ENCODE assay signal across 8 cellular contexts in genomic region chr1:15847893-15848142, GRCh38. TPM values are rescaled to one million over a fixed set of nuclear protein-coding genes. Genes with fewer than 3 reads are reported as not detected.
A peak's percentile ranks its signal among the peaks of the same experiment; 100 is the strongest.
DNase-seq lines count a peak whose midpoint lies in the region; TF ChIP-seq lines count a peak whose summit lies in the region.

No MANE protein-coding gene starts in this region.

- 0% methylated on average over 34 of the region's 34 CpGs for WGBS in ectodermal cell, 2 experiments

- no peak overlapping the region for H2AFZ ChIP-seq in neural progenitor cell (replicated peaks)

- peak overlapping the region; percentile 78 for H3K4me3 ChIP-seq in MG63
- peak overlapping the region; percentile 72 for H3K4me3 ChIP-seq in ectodermal cell (ENCODE audit: insufficient read depth, low read depth, low read length)
- H3K4me3 ChIP-seq in neural progenitor cell, result peak overlapping the region; percentile 84

- H3K36me3 ChIP-seq in MG63 (no peaks in the 10 kb centered on the region), ectodermal cell (ENCODE audit: control insufficient read depth, insufficient read depth, low read length) (no peaks in the 10 kb centered on the region), neural progenitor cell (no peaks in the 10 kb centered on the region)

- intact Hi-C loops in CD14-positive monocyte (cut with micrococcal nuclease), result loop anchor here (1.0 to 5.0 kb wide), 3 partner anchors 13 to 34 kb away; no protein-coding TSS in a partner anchor

- H3K36me3 Mint-ChIP-seq in CD14-positive monocyte (peaks cover 0 to 4% of the 10 kb centered on the region in 2 donors), neural progenitor cell (no peaks in the 10 kb centered on the region)

- peaks cover 15% of the 10 kb centered on the region for H4K20me1 ChIP-seq in neural progenitor cell (ENCODE audit: low read depth)

- H3K27ac ChIP-seq in ectodermal cell (ENCODE audit: insufficient read depth, low read depth, low read length, poor library complexity, severe bottlenecking) (peak overlapping the region; percentile 47), neural progenitor cell (peak overlapping the region; percentile 90)

- H3K27me3 Mint-ChIP-seq in CD14-positive monocyte (ENCODE audit: low read depth in 3 of 3) (no peaks in the 10 kb centered on the region), neural progenitor cell (ENCODE audit: insufficient read depth, low read depth) (peaks cover 9% of the 10 kb centered on the region)

- H3K4me1 Mint-ChIP-seq in CD14-positive monocyte, result peaks cover 48% of the 10 kb centered on the region
- H3K4me1 Mint-ChIP-seq in neural progenitor cell, result peaks cover 59% of the 10 kb centered on the region

- TF ChIP-seq CTCF in CD14-positive monocyte (IDR thresholded peaks at IDR 0.05), result no peak
- TF ChIP-seq CTCF in neural progenitor cell (IDR thresholded peaks at IDR 0.05), result no peak

- H3K27ac Mint-ChIP-seq in CD14-positive monocyte, result peak overlapping the region; percentile 83 to 90 (median 88)
- no peak overlapping the region for H3K27ac Mint-ChIP-seq in neural progenitor cell

- H3K4me3 Mint-ChIP-seq in CD14-positive monocyte, result peak overlapping the region; percentile 85 to 92
- H3K4me3 Mint-ChIP-seq in neural progenitor cell, result peak overlapping the region; percentile 82

- H3K9ac ChIP-seq in neural progenitor cell, result no peak overlapping the region

- H3K9me3 Mint-ChIP-seq in CD14-positive monocyte (peaks cover 0 to 1% (median 0%) of the 10 kb centered on the region in 7 donors), neural progenitor cell (no peaks in the 10 kb centered on the region)

- H3K79me2 ChIP-seq in neural progenitor cell (ENCODE audit: low read depth), result peaks cover 68% of the 10 kb centered on the region

- H3K27me3 ChIP-seq in MG63 (no peaks in the 10 kb centered on the region), ectodermal cell (ENCODE audit: control insufficient read depth, insufficient read depth, low read length, poor library complexity, severe bottlenecking) (no peaks in the 10 kb centered on the region), neural progenitor cell (no peaks in the 10 kb centered on the region)

- peaks cover 69% of the 10 kb centered on the region for H3F3A ChIP-seq in neural progenitor cell (ENCODE audit: low read depth)

- H3K9me3 ChIP-seq in MG63 (no peaks in the 10 kb centered on the region), ectodermal cell (ENCODE audit: control insufficient read depth, low read length) (no peaks in the 10 kb centered on the region), neural progenitor cell (ENCODE audit: low read depth) (no peaks in the 10 kb centered on the region)

- H3K4me2 ChIP-seq in neural progenitor cell, result peak overlapping the region; percentile 82

- DNase-seq in CD14-positive monocyte (ENCODE audit: low spot score) (no peak), MG63 (no peak), neural progenitor cell (ENCODE audit: low spot score) (no peak), AG08396 (ENCODE audit: low spot score) (no peak), SKM-1 treated with dmso at 0.1 percent for 144 hours (lab: John Stamatoyannopoulos, UW; ENCODE audit: unreplicated experiment) (no peak), GF-D8 (lab: John Stamatoyannopoulos, UW) (no peak), NCI-H1417 (lab: John Stamatoyannopoulos, UW) (no peak)

- peaks cover 13% of the 10 kb centered on the region for H3K4me1 ChIP-seq in ectodermal cell (ENCODE audit: control insufficient read depth, insufficient read depth, low read length)
- H3K4me1 ChIP-seq in neural progenitor cell, result peaks cover 30% of the 10 kb centered on the region

RNA-seq across cellular contexts. Expression of gene SPEN, which starts 0.3 kb away (rescaled TPM):
- polyA plus RNA-seq in CD14-positive monocyte, result 1 to 10 TPM; 3.1 to 6.1 TPM
- 3.3 and 4.8 TPM in 2 replicates for total RNA-seq in MG63 (2014; rRNA removed; shearing (Covaris generic); ENCODE audit: low replicate concordance)
- polyA plus RNA-seq in ectodermal cell (2013, experiment 1 of 4), result 44.1 TPM
- 54.7 TPM for polyA plus RNA-seq in ectodermal cell (2013, experiment 2 of 4)
- polyA plus RNA-seq in ectodermal cell (2013, experiment 3 of 4), result 42.2 TPM
- 55.0 TPM for polyA plus RNA-seq in ectodermal cell (2013, experiment 4 of 4)
- total RNA-seq in neural progenitor cell (ENCODE audit: low replicate concordance), result 40.1 and 59.6 TPM in 2 replicates

RNA-seq across cellular contexts. Expression of gene UQCRHL, which starts 40.4 kb away (rescaled TPM):
- polyA plus RNA-seq in CD14-positive monocyte, result 1 to 10 TPM; 1.0 TPM
- total RNA-seq in MG63 (2014; rRNA removed; shearing (Covaris generic); ENCODE audit: low replicate concordance), result 4.7 and 6.2 TPM in 2 replicates
- 7.3 TPM for polyA plus RNA-seq in ectodermal cell (2013, experiment 1 of 4)
- 6.4 TPM for polyA plus RNA-seq in ectodermal cell (2013, experiment 2 of 4)
- 6.0 TPM for polyA plus RNA-seq in ectodermal cell (2013, experiment 3 of 4)
- 6.5 TPM for polyA plus RNA-seq in ectodermal cell (2013, experiment 4 of 4)
- 2.8 and 4.8 TPM in 2 replicates for total RNA-seq in neural progenitor cell (ENCODE audit: low replicate concordance)
